Comparison of ENCODE assay signal across 13 cellular contexts in genomic region chrX:42127563-42127962, GRCh38.
A peak's percentile ranks its signal among the peaks of the same experiment; 100 is the strongest.
DNase-seq lines count a peak whose midpoint lies in the region; ATAC-seq and TF ChIP-seq lines count a peak whose summit lies in the region.
"Had no signal": no experiment of that assay in that cellular context is flagged by ENCODE, and none has a peak within 500 bp of the region (broad histone marks: within the 10 kb centered on the region; RNA-seq: fewer than 3 reads in every experiment).

No MANE protein-coding gene starts in this region.

- H3K27ac Mint-ChIP-seq in activated T-helper 1 cell treated with anti-CD3 and anti-CD28 coated beads, Interleukin-12 subunit alpha, Interleukin-12 subunit beta, Interleukin-2, Interleukin-4 antibody, amounts not matched to agents 30 ng/mL and 10 ng/mL and 1 ng/mL, durations not matched to agents 14 hours and 24 hours and 36 hours, result peak overlapping the region; percentile 64
- no peak overlapping the region for H3K27ac Mint-ChIP-seq in H9

- H4K8ac ChIP-seq in trophoblast cell (ENCODE audit: low read depth, low read length) (no peak overlapping the region), H9 (replicated peaks; ENCODE audit: insufficient read length, low read depth, low read length) (no peak overlapping the region)

- no peak overlapping the region for H3K18ac ChIP-seq in trophoblast cell (ENCODE audit: low read length)
- no peak overlapping the region for H3K18ac ChIP-seq in H9 (ENCODE audit: insufficient read length, low read depth, low read length)

- no peak overlapping the region for H3K4me3 ChIP-seq in GM12865 (ENCODE audit: low read depth, low read length)
- H3K4me3 ChIP-seq in trophoblast cell (ENCODE audit: low read depth, low read length), result no peak overlapping the region
- H3K4me3 ChIP-seq: gastroesophageal sphincter, SJCRH30 had no signal

- H3T11ph ChIP-seq in H9 (ENCODE audit: low read length), result no peak overlapping the region

- H3K27ac ChIP-seq in trophoblast cell (ENCODE audit: low read depth, low read length) (no peak overlapping the region), H9 (ENCODE audit: insufficient read length, low read depth, low read length) (no peak overlapping the region)
- H3K27ac ChIP-seq: gastroesophageal sphincter, KMS-11, SJCRH30 had no signal

- H3K4ac ChIP-seq in trophoblast cell (ENCODE audit: low read depth, low read length), result no peak overlapping the region
- no peak overlapping the region for H3K4ac ChIP-seq in H9 (ENCODE audit: low read depth, low read length)

- H3K14ac ChIP-seq in trophoblast cell (ENCODE audit: low read length), result no peak overlapping the region
- H3K14ac ChIP-seq in H9 (ENCODE audit: insufficient read depth, low read length), result no peak overlapping the region

- H2BK5ac ChIP-seq in trophoblast cell (ENCODE audit: low read depth, low read length, poor library complexity) (no peak overlapping the region), H9 (ENCODE audit: insufficient read length, low read length) (no peak overlapping the region)

- no peak overlapping the region for H3K56ac ChIP-seq in H9 (ENCODE audit: insufficient read length, low read depth, low read length)

- H2BK15ac ChIP-seq in H9 (ENCODE audit: low read depth, low read length), result no peak overlapping the region

- H3K23ac ChIP-seq in trophoblast cell (ENCODE audit: low read length), result no peak overlapping the region
- H3K23ac ChIP-seq in H9 (ENCODE audit: insufficient read length, low read depth, low read length), result no peak overlapping the region

- no peaks in the 10 kb centered on the region for H3K27me3 ChIP-seq in trophoblast cell (ENCODE audit: insufficient read depth, low read length)
- H3K27me3 ChIP-seq in H9 (ENCODE audit: insufficient read depth, low read length), result no peaks in the 10 kb centered on the region
- H3K27me3 ChIP-seq: gastroesophageal sphincter, SJCRH30 had no signal

- no peak overlapping the region for H2AFZ ChIP-seq in trophoblast cell (ENCODE audit: insufficient read depth, low read length, poor library complexity)
- no peak overlapping the region for H2AFZ ChIP-seq in H9 (ENCODE audit: low read length)

- H3K27me3 Mint-ChIP-seq in activated T-helper 1 cell treated with anti-CD3 and anti-CD28 coated beads, Interleukin-12 subunit alpha, Interleukin-12 subunit beta, Interleukin-2, Interleukin-4 antibody, amounts not matched to agents 30 ng/mL and 10 ng/mL and 1 ng/mL, durations not matched to agents 14 hours and 24 hours and 36 hours (ENCODE audit: insufficient read depth), result no peaks in the 10 kb centered on the region
- no peaks in the 10 kb centered on the region for H3K27me3 Mint-ChIP-seq in H9 (ENCODE audit: low read depth)

- H3K4me2 ChIP-seq in trophoblast cell (ENCODE audit: low read length), result no peak overlapping the region
- no peak overlapping the region for H3K4me2 ChIP-seq in H9 (ENCODE audit: insufficient read depth, insufficient read length, low read length)
- H3K4me2 ChIP-seq: KMS-11 had no signal

- no peak overlapping the region for H2BK20ac ChIP-seq in H9 (ENCODE audit: low read depth, low read length, poor library complexity, severe bottlenecking)

- no peak overlapping the region for H4K12ac ChIP-seq in trophoblast cell (ENCODE audit: low read depth, low read length)

- no peak overlapping the region for H3K9ac ChIP-seq in trophoblast cell (ENCODE audit: low read length)
- no peak overlapping the region for H3K9ac ChIP-seq in H9 (ENCODE audit: extremely low read depth, insufficient read length, low read length)
- H3K9ac ChIP-seq: KMS-11 had no signal

- DNase-seq in GM12865 (ENCODE audit: low read depth), result peak; percentile 17
- DNase-seq in activated T-helper 1 cell treated with anti-CD3 and anti-CD28 coated beads, Interleukin-12 subunit alpha, Interleukin-12 subunit beta, Interleukin-2, Interleukin-4 antibody, amounts not matched to agents 30 ng/mL and 10 ng/mL and 1 ng/mL, durations not matched to agents 14 hours and 24 hours and 36 hours (ENCODE audit: low spot score), result no peak
- no peak for DNase-seq in trophoblast cell
- no peak for DNase-seq in H9
- DNase-seq in HuH-7 (ENCODE audit: low spot score), result no peak
- DNase-seq: activated gamma-delta T cell, H7, midbrain, SJCRH30 had no signal

- TF ChIP-seq CTCF in GM12865 (IDR thresholded peaks at IDR 0.05; ENCODE audit: insufficient read depth, low read depth, low read length, missing control alignments), result no peak
- no peak for TF ChIP-seq CTCF in H9 (conservative IDR thresholded peaks at IDR 0.05)

- WGBS in trophoblast cell (ENCODE audit: extremely low coverage, insufficient coverage, insufficient read length), result no CpG with 5 or more reads among the region's 1 CpG
- no CpG with 5 or more reads among the region's 1 CpG for WGBS in H9 (ENCODE audit: extremely low coverage, insufficient read length, low lambda C conversion rate)

- H3K4me1 Mint-ChIP-seq in activated T-helper 1 cell treated with anti-CD3 and anti-CD28 coated beads, Interleukin-12 subunit alpha, Interleukin-12 subunit beta, Interleukin-2, Interleukin-4 antibody, amounts not matched to agents 30 ng/mL and 10 ng/mL and 1 ng/mL, durations not matched to agents 14 hours and 24 hours and 36 hours (ENCODE audit: low read depth), result peaks cover 64% of the 10 kb centered on the region
- peaks cover 7 to 13% of the 10 kb centered on the region in 2 experiments for H3K4me1 Mint-ChIP-seq in H9

- H4K20me1 ChIP-seq in H9 (ENCODE audit: control insufficient read depth, insufficient read depth, insufficient read length), result no peaks in the 10 kb centered on the region

- H4K91ac ChIP-seq in trophoblast cell (ENCODE audit: low read depth, low read length), result no peak overlapping the region
- H4K91ac ChIP-seq in H9 (ENCODE audit: insufficient read length, low read depth, low read length), result no peak overlapping the region

- peaks cover 4% of the 10 kb centered on the region for H3K9me3 Mint-ChIP-seq in activated T-helper 1 cell treated with anti-CD3 and anti-CD28 coated beads, Interleukin-12 subunit alpha, Interleukin-12 subunit beta, Interleukin-2, Interleukin-4 antibody, amounts not matched to agents 30 ng/mL and 10 ng/mL and 1 ng/mL, durations not matched to agents 14 hours and 24 hours and 36 hours
- H3K9me3 Mint-ChIP-seq in H9, result peaks cover 47 to 48% of the 10 kb centered on the region in 2 experiments

- H2AK5ac ChIP-seq in trophoblast cell (ENCODE audit: low read length), result no peak overlapping the region
- H2AK5ac ChIP-seq in H9 (ENCODE audit: insufficient read length, low read length), result no peak overlapping the region

- H4K5ac ChIP-seq in H9 (ENCODE audit: insufficient read length, low read depth, low read length), result no peak overlapping the region

- H3K4me3 Mint-ChIP-seq in activated T-helper 1 cell treated with anti-CD3 and anti-CD28 coated beads, Interleukin-12 subunit alpha, Interleukin-12 subunit beta, Interleukin-2, Interleukin-4 antibody, amounts not matched to agents 30 ng/mL and 10 ng/mL and 1 ng/mL, durations not matched to agents 14 hours and 24 hours and 36 hours, result no peak overlapping the region
- no peak overlapping the region for H3K4me3 Mint-ChIP-seq in H9

- peaks cover 7% of the 10 kb centered on the region for H3K36me3 Mint-ChIP-seq in activated T-helper 1 cell treated with anti-CD3 and anti-CD28 coated beads, Interleukin-12 subunit alpha, Interleukin-12 subunit beta, Interleukin-2, Interleukin-4 antibody, amounts not matched to agents 30 ng/mL and 10 ng/mL and 1 ng/mL, durations not matched to agents 14 hours and 24 hours and 36 hours (ENCODE audit: low read depth)
- peaks cover 0 to 2% (median 0%) of the 10 kb centered on the region in 3 experiments; a peak in 1 of 7 replicates for H3K36me3 Mint-ChIP-seq in H9 (ENCODE audit: insufficient read depth in 1 of 3, low read depth in 3 of 3)

- no peaks in the 10 kb centered on the region for H3K9me3 ChIP-seq in trophoblast cell (ENCODE audit: insufficient read depth, low read depth, low read length)
- no peaks in the 10 kb centered on the region for H3K9me3 ChIP-seq in H9 (ENCODE audit: control insufficient read depth, low read depth, low read length)
- H3K9me3 ChIP-seq: gastroesophageal sphincter, SJCRH30 had no signal

- H3K23me2 ChIP-seq in H9 (ENCODE audit: insufficient read length, low read depth, low read length, poor library complexity, severe bottlenecking), result no peaks in the 10 kb centered on the region

- H3K79me1 ChIP-seq in trophoblast cell (ENCODE audit: low read length) (no peaks in the 10 kb centered on the region), H9 (ENCODE audit: insufficient read depth, low read depth, low read length, poor library complexity, severe bottlenecking) (no peaks in the 10 kb centered on the region)

- H3K79me2 ChIP-seq in trophoblast cell (ENCODE audit: control insufficient read depth, insufficient read depth, low read length, poor library complexity) (no peaks in the 10 kb centered on the region), H9 (ENCODE audit: insufficient read depth, low read length) (no peaks in the 10 kb centered on the region)

- H2BK12ac ChIP-seq in trophoblast cell (ENCODE audit: low read length) (no peak overlapping the region), H9 (ENCODE audit: insufficient read length, low read depth, low read length) (no peak overlapping the region)

- no peaks in the 10 kb centered on the region for H3K4me1 ChIP-seq in trophoblast cell (ENCODE audit: control insufficient read depth in 1 of 2, insufficient read depth in 2 of 2, low read length in 2 of 2)
- H3K4me1 ChIP-seq in H9 (ENCODE audit: insufficient read depth, low read length), result no peaks in the 10 kb centered on the region; the same call in 1 of the 2 replicates
- H3K4me1 ChIP-seq: gastroesophageal sphincter, SJCRH30 had no signal

- ATAC-seq in GM19351 (IDR thresholded peaks at IDR 0.05; ENCODE audit: unreplicated experiment) (peak; percentile 31), HG03108 (IDR thresholded peaks at IDR 0.05; ENCODE audit: unreplicated experiment) (peak; percentile 9)
- ATAC-seq: gastroesophageal sphincter had no signal

- H2BK120ac ChIP-seq in trophoblast cell (ENCODE audit: insufficient read depth, low read length, poor library complexity) (no peak overlapping the region), H9 (ENCODE audit: low read depth, low read length, poor library complexity, severe bottlenecking) (no peak overlapping the region)

- intact Hi-C loops in activated T-helper 1 cell treated with anti-CD3 and anti-CD28 coated beads, Interleukin-12 subunit alpha, Interleukin-12 subunit beta, Interleukin-2, Interleukin-4 antibody, amounts not matched to agents 30 ng/mL and 10 ng/mL and 1 ng/mL, durations not matched to agents 14 hours and 24 hours and 36 hours (cut with micrococcal nuclease), result loop anchor here (5.0 kb wide), 2 partner anchors 105 to 570 kb away; no protein-coding TSS in a partner anchor

- no peaks in the 10 kb centered on the region for H3K36me3 ChIP-seq in trophoblast cell (ENCODE audit: control insufficient read depth in 1 of 2, insufficient read depth in 2 of 2, low read length in 2 of 2)
- H3K36me3 ChIP-seq: gastroesophageal sphincter, SJCRH30 had no signal
